ENCODE assay signal across 16 cellular contexts in genomic region chr12:27667540-27667939, GRCh38. TPM values are rescaled to one million over a fixed set of nuclear protein-coding genes. Genes with fewer than 3 reads are reported as not detected.
DNase-seq lines count a peak whose midpoint lies in the region; ATAC-seq and TF ChIP-seq lines count a peak whose summit lies in the region.
"Had no signal": no experiment of that assay in that cellular context is flagged by ENCODE, and none has a peak within 500 bp of the region (broad histone marks: within the 10 kb centered on the region; RNA-seq: fewer than 3 reads in every experiment).

No MANE protein-coding gene starts in this region.

- peaks cover 0 to 72% (median 23%) of the 10 kb centered on the region in 6 donors for H3K36me3 ChIP-seq in spleen

- CTCF ChIA-PET in activated CD8-positive, alpha-beta memory T cell treated with anti-CD3 and anti-CD28 coated beads, Interleukin-2, amount 10 ng/mL, durations not matched to agents 7 days and 5 days (lab: Charles Lee) = no interaction called here

- no peak overlapping the region for H3K27ac ChIP-seq in spleen
- H3K27ac ChIP-seq: esophagus muscularis mucosa, stomach had no signal

- no peaks in the 10 kb centered on the region for H3K27me3 ChIP-seq in spleen (replicated peaks in 1 of 7)
- H3K27me3 ChIP-seq: esophagus muscularis mucosa, stomach had no signal

- WGBS in spleen, 5 donors = 84 to 94% (median 90%) methylated on average over 6 of the region's 6 CpGs

- peak; percentile 41 for DNase-seq in activated CD8-positive, alpha-beta memory T cell treated with anti-CD3 and anti-CD28 coated beads, Interleukin-2, amount 10 ng/mL, durations not matched to agents 7 days and 5 days
- no peak for DNase-seq in activated CD8-positive, alpha-beta memory T cell treated with anti-CD3 and anti-CD28 coated beads, Interleukin-2, amount 50 U/mL, for 4 hours
- DNase-seq in RPMI7951 (ENCODE audit: low read depth) = peak; percentile 94
- DNase-seq in fibroblast of the aortic adventitia (ENCODE audit: low read depth) = peak; percentile 86
- DNase-seq in spleen = peak; percentile 54
- DNase-seq in NCI-H774 (lab: John Stamatoyannopoulos, UW) = no peak
- DNase-seq: ACHN; activated CD8-positive, alpha-beta memory T cell treated with anti-CD3 and anti-CD28 coated beads, Interleukin-2, amount 50 U/mL, for 48 hours; DND-41; nucleus accumbens; stimulated activated CD4-positive, alpha-beta T cell treated with anti-CD3 and anti-CD28 coated beads, Interleukin-2, amount 100 ng/mL, for 24 hours; stomach; T-helper 9 cell had no signal

- H3K27ac Mint-ChIP-seq in activated CD8-positive, alpha-beta memory T cell treated with anti-CD3 and anti-CD28 coated beads, Interleukin-2, amount 10 ng/mL, durations not matched to agents 7 days and 5 days = no peak overlapping the region

- H3K27me3 Mint-ChIP-seq in activated CD8-positive, alpha-beta memory T cell treated with anti-CD3 and anti-CD28 coated beads, Interleukin-2, amount 10 ng/mL, durations not matched to agents 7 days and 5 days = no peaks in the 10 kb centered on the region

- H3K4me3 Mint-ChIP-seq in activated CD8-positive, alpha-beta memory T cell treated with anti-CD3 and anti-CD28 coated beads, Interleukin-2, amount 10 ng/mL, durations not matched to agents 7 days and 5 days = no peak overlapping the region

- H3K4me3 ChIP-seq in fibroblast of the aortic adventitia (ENCODE audit: low read depth, low read length) (no peak overlapping the region), spleen (no peak overlapping the region)
- H3K4me3 ChIP-seq: esophagus muscularis mucosa, stomach had no signal

- ATAC-seq in activated CD8-positive, alpha-beta memory T cell treated with anti-CD3 and anti-CD28 coated beads, Interleukin-2, amount 10 ng/mL, durations not matched to agents 7 days and 5 days = peak; percentile 53
- ATAC-seq in HG02938 (IDR thresholded peaks at IDR 0.05; ENCODE audit: unreplicated experiment) (no peak), HG03457 (IDR thresholded peaks at IDR 0.05; ENCODE audit: unreplicated experiment) (no peak)

- H3K4me1 Mint-ChIP-seq in activated CD8-positive, alpha-beta memory T cell treated with anti-CD3 and anti-CD28 coated beads, Interleukin-2, amount 10 ng/mL, durations not matched to agents 7 days and 5 days = peaks cover 4% of the 10 kb centered on the region

- no peak for TF ChIP-seq POLR2A in spleen (IDR thresholded peaks at IDR 0.05)

- no peaks in the 10 kb centered on the region for H3K9me3 ChIP-seq in spleen
- H3K9me3 ChIP-seq: esophagus muscularis mucosa, stomach had no signal

- H3K36me3 Mint-ChIP-seq in activated CD8-positive, alpha-beta memory T cell treated with anti-CD3 and anti-CD28 coated beads, Interleukin-2, amount 10 ng/mL, durations not matched to agents 7 days and 5 days = no peaks in the 10 kb centered on the region

- no peaks in the 10 kb centered on the region for H3K9me3 Mint-ChIP-seq in activated CD8-positive, alpha-beta memory T cell treated with anti-CD3 and anti-CD28 coated beads, Interleukin-2, amount 10 ng/mL, durations not matched to agents 7 days and 5 days (ENCODE audit: low read depth)

- no peaks in the 10 kb centered on the region for H3K4me1 ChIP-seq in spleen

- TF ChIP-seq CTCF in fibroblast of the aortic adventitia (IDR thresholded peaks at IDR 0.05; ENCODE audit: insufficient read depth, low read length) (no peak), spleen (IDR thresholded peaks at IDR 0.05 in 8 of 11, conservative IDR thresholded peaks at IDR 0.05 in 3 of 11) (no peak)

- intact Hi-C loops in spleen (cut with DNase I; ENCODE audit: low total_unique reads) = no loop called here

RNA-seq across cellular contexts. Expression of gene REP15, which starts 28.7 kb away (rescaled TPM):
- under 1 TPM in 1 of 2 experiments, not detected in 1; 0.61 TPM for total RNA-seq in activated CD8-positive, alpha-beta memory T cell treated with anti-CD3 and anti-CD28 coated beads, Interleukin-2, amount 10 ng/mL, durations not matched to agents 7 days and 5 days
- 1.4 and 1.6 TPM in 2 replicates for total RNA-seq in RPMI7951 (2014; rRNA removed; shearing (Covaris generic))
- total RNA-seq in fibroblast of the aortic adventitia (ENCODE audit: low replicate concordance) = 1.1 and 3.5 TPM in 2 replicates
- total RNA-seq in spleen = 1 to 10 TPM; 1.4 to 5.4 (median 4.2) TPM
- polyA plus RNA-seq in spleen = 1 to 10 TPM in 2 of 3 donors, under 1 TPM in 1; 0.89 to 1.8 (median 1.1) TPM

RNA-seq across cellular contexts. Expression of gene MRPS35, which starts 43.1 kb away (rescaled TPM):
- 10 to 100 TPM; 28.8 to 39.9 TPM for total RNA-seq in activated CD8-positive, alpha-beta memory T cell treated with anti-CD3 and anti-CD28 coated beads, Interleukin-2, amount 10 ng/mL, durations not matched to agents 7 days and 5 days
- total RNA-seq in RPMI7951 (2014; rRNA removed; shearing (Covaris generic)) = 51.0 and 62.5 TPM in 2 replicates
- total RNA-seq in fibroblast of the aortic adventitia (ENCODE audit: low replicate concordance) = 58.5 and 87.4 TPM in 2 replicates
- 10 to 100 TPM; 23.9 to 40.8 (median 28.8) TPM for total RNA-seq in spleen
- 10 to 100 TPM; 20.5 to 33.1 (median 28.3) TPM for polyA plus RNA-seq in spleen

Comparison
In these comparisons a context has a peak if more than half of its experiments do, and no peak if none do; other contexts are left out.
1. DNase-seq: peak in activated CD8-positive, alpha-beta memory T cell treated with anti-CD3 and anti-CD28 coated beads, Interleukin-2, amount 10 ng/mL, durations not matched to agents 7 days and 5 days (single experiment), RPMI7951 (single experiment), fibroblast of the aortic adventitia (single experiment) and spleen (single experiment); none in activated CD8-positive, alpha-beta memory T cell treated with anti-CD3 and anti-CD28 coated beads, Interleukin-2, amount 50 U/mL, for 4 hours (single experiment) and NCI-H774 (single experiment).